Comparison of ENCODE assay signal across 12 cellular contexts in genomic region chr2:240216197-240216596, GRCh38.
"Had no signal": no experiment of that assay in that cellular context is flagged by ENCODE, and none has a peak within 500 bp of the region (broad histone marks: within the 10 kb centered on the region; RNA-seq: fewer than 3 reads in every experiment).

No MANE protein-coding gene starts in this region.

- H3K27ac Mint-ChIP-seq: activated T-cell treated with anti-CD3 and anti-CD28 coated beads, Interleukin-2, amount 50 U/mL, for 72 hours; memory B cell; naive thymus-derived CD8-positive, alpha-beta T cell; stimulated activated effector memory CD8-positive, alpha-beta T cell treated with anti-CD3 and anti-CD28 coated beads, Interleukin-12 subunit alpha, Interleukin-12 subunit beta, amount 100 ng/mL, for 72 hours had no signal

- H3K4me1 ChIP-seq: psoas muscle had no signal

- H3K4me3 Mint-ChIP-seq: activated T-cell treated with anti-CD3 and anti-CD28 coated beads, Interleukin-2, amount 50 U/mL, for 72 hours; memory B cell; naive thymus-derived CD8-positive, alpha-beta T cell; stimulated activated effector memory CD8-positive, alpha-beta T cell treated with anti-CD3 and anti-CD28 coated beads, Interleukin-12 subunit alpha, Interleukin-12 subunit beta, amount 100 ng/mL, for 72 hours had no signal

- H3K4me3 ChIP-seq: psoas muscle, SK-N-MC had no signal

- H3K4me1 Mint-ChIP-seq: memory B cell; naive thymus-derived CD8-positive, alpha-beta T cell; stimulated activated effector memory CD8-positive, alpha-beta T cell treated with anti-CD3 and anti-CD28 coated beads, Interleukin-12 subunit alpha, Interleukin-12 subunit beta, amount 100 ng/mL, for 72 hours had no signal

- H3K9me3 Mint-ChIP-seq: activated T-cell treated with anti-CD3 and anti-CD28 coated beads, Interleukin-2, amount 50 U/mL, for 72 hours; memory B cell; naive thymus-derived CD8-positive, alpha-beta T cell; stimulated activated effector memory CD8-positive, alpha-beta T cell treated with anti-CD3 and anti-CD28 coated beads, Interleukin-12 subunit alpha, Interleukin-12 subunit beta, amount 100 ng/mL, for 72 hours had no signal

- ATAC-seq: activated CD4-positive, CD25-positive, alpha-beta regulatory T cell treated with anti-CD3 and anti-CD28 coated beads, Interleukin-2, amount 50 U/mL, for 24 hours; activated T-cell treated with anti-CD3 and anti-CD28 coated beads, Interleukin-2, amount 50 U/mL, for 72 hours; esophagus mucosa; left ventricle myocardium superior; naive thymus-derived CD8-positive, alpha-beta T cell; psoas muscle; stimulated activated effector memory CD8-positive, alpha-beta T cell treated with anti-CD3 and anti-CD28 coated beads, Interleukin-12 subunit alpha, Interleukin-12 subunit beta, amount 100 ng/mL, for 72 hours had no signal

- DNase-seq: activated CD4-positive, alpha-beta T cell treated with anti-CD3 and anti-CD28 coated beads, Interleukin-2, amount 50 U/mL, for 1 hour; activated gamma-delta T cell treated with Interleukin-2 at 50 U/mL for 16 hours; activated T-cell treated with anti-CD3 and anti-CD28 coated beads, Interleukin-2, amount 50 U/mL, for 72 hours; nucleus accumbens; psoas muscle had no signal

- H3K9me3 ChIP-seq: psoas muscle had no signal

- H3K36me3 Mint-ChIP-seq: memory B cell; naive thymus-derived CD8-positive, alpha-beta T cell; stimulated activated effector memory CD8-positive, alpha-beta T cell treated with anti-CD3 and anti-CD28 coated beads, Interleukin-12 subunit alpha, Interleukin-12 subunit beta, amount 100 ng/mL, for 72 hours had no signal
